ENCODE assay signal across 8 cellular contexts in genomic region chr7:56074371-56074791, GRCh38. TPM values are rescaled to one million over a fixed set of nuclear protein-coding genes. Genes with fewer than 3 reads are reported as not detected.
DNase-seq lines count a peak whose midpoint lies in the region; ATAC-seq, FAIRE-seq and TF ChIP-seq lines count a peak whose summit lies in the region.

No MANE protein-coding gene starts in this region.

- H3K4me1 ChIP-seq in ovary (ENCODE audit: insufficient read depth) (no peaks in the 10 kb centered on the region), upper lobe of left lung (peaks cover 3 to 10% (median 4%) of the 10 kb centered on the region in 4 donors)

- no peak overlapping the region for H3K4me3 ChIP-seq in GM06990 (replicated peaks; ENCODE audit: low read depth, low read length)
- H3K4me3 ChIP-seq in LNCaP clone FGC (ENCODE audit: low read depth, low read length), result no peak overlapping the region
- no peak overlapping the region for H3K4me3 ChIP-seq in ovary
- no peak overlapping the region for H3K4me3 ChIP-seq in upper lobe of left lung

- TF ChIP-seq POLR2A in ovary (IDR thresholded peaks at IDR 0.05) (no peak), upper lobe of left lung (IDR thresholded peaks at IDR 0.05) (peak in 1 of 4 donors; percentile 8)

- WGBS in ovary, 3 donors, result 16 to 19% (median 18%) methylated on average over 19 of the region's 19 CpGs
- WGBS in upper lobe of left lung, 2 donors, result 14 to 27% methylated on average over 18 to 19 of the region's 19 CpGs

- intact Hi-C loops in ovary (cut with DNase I), result loop anchor here in 3 of 4 donors (10.0 kb wide), 3 partner anchors 70 to 430 kb away; partner anchors contain the start of gene NIPSNAP2 (in 2 of the 3)

- no peaks in the 10 kb centered on the region for H3K9me3 ChIP-seq in ovary
- no peaks in the 10 kb centered on the region for H3K9me3 ChIP-seq in upper lobe of left lung

- TF ChIP-seq CTCF in GM06990 (IDR thresholded peaks at IDR 0.05; ENCODE audit: insufficient read depth, low read length, poor library complexity, severe bottlenecking) (peak; percentile 83), LNCaP clone FGC (IDR thresholded peaks at IDR 0.05; ENCODE audit: control insufficient read depth, extremely low read depth, insufficient read depth) (peak; percentile 75), ovary (IDR thresholded peaks at IDR 0.05) (peak; percentile 76 to 86 (median 80)), upper lobe of left lung (IDR thresholded peaks at IDR 0.05) (peak; percentile 82 to 91 (median 88))

- no peak for TF ChIP-seq EP300 in ovary (IDR thresholded peaks at IDR 0.05)
- no peak for TF ChIP-seq EP300 in upper lobe of left lung (IDR thresholded peaks at IDR 0.05)

- DNase-seq in GM06990 (ENCODE audit: extremely low read depth, insufficient read length), result peak; percentile 50
- DNase-seq in H4 (ENCODE audit: low spot score), result peak; percentile 83
- DNase-seq in LNCaP clone FGC (ENCODE audit: low read depth), result peak; percentile 95
- DNase-seq in SHP77 (lab: John Stamatoyannopoulos, UW), result peak; percentile 87 to 89
- peak; percentile 45 for DNase-seq in activated effector memory CD4-positive, alpha-beta T cell treated with Interleukin-2 at 50 U/mL for 16 hours
- peak; percentile 43 to 62 for DNase-seq in frontal cortex (ENCODE audit: low spot score in 2 of 2)
- DNase-seq in ovary, result peak; percentile 74 to 87 (median 85)
- DNase-seq in upper lobe of left lung, result peak in 1 of 2 donors; percentile 91

- ATAC-seq in upper lobe of left lung (ENCODE audit: low FRiP score in 2 of 2), result peak; percentile 95 to 97

- H3K36me3 ChIP-seq in GM06990 (ENCODE audit: control insufficient read depth, insufficient read depth, low read length) (peaks cover 19% of the 10 kb centered on the region), ovary (no peaks in the 10 kb centered on the region), upper lobe of left lung (peaks cover 10 to 54% (median 31%) of the 10 kb centered on the region in 4 donors)

- H3K27me3 ChIP-seq in GM06990 (replicated peaks; ENCODE audit: control insufficient read depth, insufficient read depth, low read length), result no peaks in the 10 kb centered on the region
- no peaks in the 10 kb centered on the region for H3K27me3 ChIP-seq in ovary
- H3K27me3 ChIP-seq in upper lobe of left lung, result no peaks in the 10 kb centered on the region

- H3K27ac ChIP-seq in ovary, result no peak overlapping the region
- H3K27ac ChIP-seq in upper lobe of left lung, result peak overlapping the region in 1 of 4 donors; percentile 36

- FAIRE-seq in frontal cortex (lab: Jason Lieb, UNC), result no peak

RNA-seq across cellular contexts. Expression of gene SUMF2, which starts 10.3 kb away (rescaled TPM):
- total RNA-seq in H4 (2014; rRNA removed; shearing (Covaris generic)), result 206 and 255 TPM in 2 replicates
- total RNA-seq in frontal cortex, result 91.3 TPM
- total RNA-seq in ovary, result 100 to 1,000 TPM in 5 of 7 donors, 10 to 100 TPM in 2; 56.3 to 119 (median 105) TPM
- polyA plus RNA-seq in ovary, result 100 to 1,000 TPM in 1 of 2 donors, 10 to 100 TPM in 1; 90.2 to 167 TPM
- total RNA-seq in upper lobe of left lung, result 100 to 1,000 TPM in 5 of 6 donors, 10 to 100 TPM in 1; 85.9 to 185 (median 155) TPM

RNA-seq across cellular contexts. Expression of gene PHKG1, which starts 18.4 kb away (rescaled TPM):
- 0.17 TPM in 1 of 2 replicates, not detected in the other for total RNA-seq in H4 (2014; rRNA removed; shearing (Covaris generic))
- total RNA-seq in frontal cortex (3.7 TPM), ovary (1 to 10 TPM; 1.0 to 2.3 (median 1.1) TPM), upper lobe of left lung (1 to 10 TPM in 2 of 6 donors, under 1 TPM in 3, not detected in 1; 0.30 to 2.4 (median 0.60) TPM)
- 1 to 10 TPM in 1 of 2 donors, under 1 TPM in 1; 0.97 to 1.2 TPM for polyA plus RNA-seq in ovary

RNA-seq across cellular contexts. Expression of gene CCT6A, which starts 22.8 kb away (rescaled TPM):
- 598 and 709 TPM in 2 replicates for total RNA-seq in H4 (2014; rRNA removed; shearing (Covaris generic))
- total RNA-seq in frontal cortex, result 238 TPM
- total RNA-seq in ovary, result 100 to 1,000 TPM in 1 of 7 donors, 10 to 100 TPM in 6; 50.2 to 108 (median 78.3) TPM
- polyA plus RNA-seq in ovary, result 100 to 1,000 TPM in 1 of 2 donors, 10 to 100 TPM in 1; 69.1 to 112 TPM
- 100 to 1,000 TPM in 1 of 6 donors, 10 to 100 TPM in 5; 48.4 to 115 (median 67.6) TPM for total RNA-seq in upper lobe of left lung

RNA-seq across cellular contexts. Expression of gene PSPH, which starts 23.1 kb away (rescaled TPM):
- 178 and 207 TPM in 2 replicates for total RNA-seq in H4 (2014; rRNA removed; shearing (Covaris generic))
- total RNA-seq in frontal cortex (28.9 TPM), ovary (10 to 100 TPM; 10.3 to 36.9 (median 14.8) TPM), upper lobe of left lung (10 to 100 TPM in 4 of 6 donors, 1 to 10 TPM in 2; 6.8 to 18.9 (median 13.5) TPM)
- polyA plus RNA-seq in ovary, result 10 to 100 TPM in 1 of 2 donors, 1 to 10 TPM in 1; 7.5 to 10.3 TPM

RNA-seq across cellular contexts. Expression of gene CHCHD2, which starts 31.9 kb away (rescaled TPM):
- total RNA-seq in H4 (2014; rRNA removed; shearing (Covaris generic)), result 1,524 and 1,705 TPM in 2 replicates
- total RNA-seq in frontal cortex (196 TPM), ovary (100 to 1,000 TPM; 241 to 389 (median 282) TPM), upper lobe of left lung (100 to 1,000 TPM in 5 of 6 donors, 10 to 100 TPM in 1; 61.8 to 307 (median 203) TPM)
- polyA plus RNA-seq in ovary, result 100 to 1,000 TPM; 323 to 409 TPM
